Comparison of ENCODE assay signal across 1 cellular context in the genomic region with DNA sequence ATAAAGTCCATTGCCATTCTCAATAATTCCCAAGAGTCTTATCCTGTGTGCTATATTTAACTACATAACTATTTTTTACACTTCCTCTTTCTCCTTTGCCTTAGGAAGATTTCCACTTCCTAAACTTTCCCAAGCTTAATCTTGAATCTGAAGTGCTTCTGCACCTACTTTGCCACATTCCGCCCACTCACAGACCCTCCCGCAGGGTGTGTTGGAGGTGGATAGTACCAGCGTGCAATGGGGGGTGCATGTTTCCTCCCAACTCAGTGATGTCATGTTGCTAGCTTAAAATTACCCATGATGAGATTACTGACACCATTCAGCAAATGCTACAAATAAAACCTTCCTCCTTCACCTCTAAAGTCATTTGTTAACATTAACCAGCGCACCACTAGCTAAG.
TF ChIP-seq lines count a peak whose summit lies in the region.

No MANE protein-coding gene starts in this region.

TF ChIP-seq in HCT116, 20 proteins besides CTCF, POLR2A, EP300 and RAD21:
- TF ChIP-seq, protein P1, sequence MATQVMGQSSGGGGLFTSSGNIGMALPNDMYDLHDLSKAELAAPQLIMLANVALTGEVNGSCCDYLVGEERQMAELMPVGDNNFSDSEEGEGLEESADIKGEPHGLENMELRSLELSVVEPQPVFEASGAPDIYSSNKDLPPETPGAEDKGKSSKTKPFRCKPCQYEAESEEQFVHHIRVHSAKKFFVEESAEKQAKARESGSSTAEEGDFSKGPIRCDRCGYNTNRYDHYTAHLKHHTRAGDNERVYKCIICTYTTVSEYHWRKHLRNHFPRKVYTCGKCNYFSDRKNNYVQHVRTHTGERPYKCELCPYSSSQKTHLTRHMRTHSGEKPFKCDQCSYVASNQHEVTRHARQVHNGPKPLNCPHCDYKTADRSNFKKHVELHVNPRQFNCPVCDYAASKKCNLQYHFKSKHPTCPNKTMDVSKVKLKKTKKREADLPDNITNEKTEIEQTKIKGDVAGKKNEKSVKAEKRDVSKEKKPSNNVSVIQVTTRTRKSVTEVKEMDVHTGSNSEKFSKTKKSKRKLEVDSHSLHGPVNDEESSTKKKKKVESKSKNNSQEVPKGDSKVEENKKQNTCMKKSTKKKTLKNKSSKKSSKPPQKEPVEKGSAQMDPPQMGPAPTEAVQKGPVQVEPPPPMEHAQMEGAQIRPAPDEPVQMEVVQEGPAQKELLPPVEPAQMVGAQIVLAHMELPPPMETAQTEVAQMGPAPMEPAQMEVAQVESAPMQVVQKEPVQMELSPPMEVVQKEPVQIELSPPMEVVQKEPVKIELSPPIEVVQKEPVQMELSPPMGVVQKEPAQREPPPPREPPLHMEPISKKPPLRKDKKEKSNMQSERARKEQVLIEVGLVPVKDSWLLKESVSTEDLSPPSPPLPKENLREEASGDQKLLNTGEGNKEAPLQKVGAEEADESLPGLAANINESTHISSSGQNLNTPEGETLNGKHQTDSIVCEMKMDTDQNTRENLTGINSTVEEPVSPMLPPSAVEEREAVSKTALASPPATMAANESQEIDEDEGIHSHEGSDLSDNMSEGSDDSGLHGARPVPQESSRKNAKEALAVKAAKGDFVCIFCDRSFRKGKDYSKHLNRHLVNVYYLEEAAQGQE (IDR thresholded peaks at IDR 0.05; ENCODE audit: low read depth), result no peak
- no peak for TF ChIP-seq CBX3 (IDR thresholded peaks at IDR 0.05; ENCODE audit: low read depth)
- no peak for TF ChIP-seq JUND (IDR thresholded peaks at IDR 0.05)
- TF ChIP-seq SRF (IDR thresholded peaks at IDR 0.05; ENCODE audit: low read depth), result no peak
- TF ChIP-seq ZNF274 (IDR thresholded peaks at IDR 0.05; ENCODE audit: low read depth, low read length), result no peak
- TF ChIP-seq ELF1 (IDR thresholded peaks at IDR 0.05; ENCODE audit: borderline replicate concordance, low read depth), result no peak
- TF ChIP-seq SIN3A (IDR thresholded peaks at IDR 0.05; ENCODE audit: low read depth), result no peak
- TF ChIP-seq ZFX (IDR thresholded peaks at IDR 0.05), result no peak
- no peak for TF ChIP-seq CEBPB (IDR thresholded peaks at IDR 0.05; ENCODE audit: low read depth)
- TF ChIP-seq ZBTB33 (IDR thresholded peaks at IDR 0.05; ENCODE audit: extremely low read depth, insufficient replicate concordance, low read length), result no peak
- no peak for TF ChIP-seq EGR1 (IDR thresholded peaks at IDR 0.05; ENCODE audit: low read depth)
- TF ChIP-seq YY1 (IDR thresholded peaks at IDR 0.05; ENCODE audit: extremely low read depth, insufficient replicate concordance, low read depth, low read length), result no peak
- TF ChIP-seq SP1 (IDR thresholded peaks at IDR 0.05; ENCODE audit: low read depth), result no peak
- TF ChIP-seq, protein P2, sequence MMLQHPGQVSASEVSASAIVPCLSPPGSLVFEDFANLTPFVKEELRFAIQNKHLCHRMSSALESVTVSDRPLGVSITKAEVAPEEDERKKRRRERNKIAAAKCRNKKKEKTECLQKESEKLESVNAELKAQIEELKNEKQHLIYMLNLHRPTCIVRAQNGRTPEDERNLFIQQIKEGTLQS (IDR thresholded peaks at IDR 0.05), result no peak
- TF ChIP-seq EZH2 (IDR thresholded peaks at IDR 0.05), result no peak
- TF ChIP-seq POLR2AphosphoS5 (IDR thresholded peaks at IDR 0.05; ENCODE audit: low read depth, low read length), result no peak
- no peak for TF ChIP-seq MAX (IDR thresholded peaks at IDR 0.05)
- TF ChIP-seq TCF7L2 (IDR thresholded peaks at IDR 0.05; ENCODE audit: borderline replicate concordance, extremely low read depth, insufficient read depth, insufficient read length), result no peak
- no peak for TF ChIP-seq EZH2phosphoT487 (IDR thresholded peaks at IDR 0.05; ENCODE audit: borderline replicate concordance)
